ENCODE assay signal across 34 cellular contexts in the genomic region with DNA sequence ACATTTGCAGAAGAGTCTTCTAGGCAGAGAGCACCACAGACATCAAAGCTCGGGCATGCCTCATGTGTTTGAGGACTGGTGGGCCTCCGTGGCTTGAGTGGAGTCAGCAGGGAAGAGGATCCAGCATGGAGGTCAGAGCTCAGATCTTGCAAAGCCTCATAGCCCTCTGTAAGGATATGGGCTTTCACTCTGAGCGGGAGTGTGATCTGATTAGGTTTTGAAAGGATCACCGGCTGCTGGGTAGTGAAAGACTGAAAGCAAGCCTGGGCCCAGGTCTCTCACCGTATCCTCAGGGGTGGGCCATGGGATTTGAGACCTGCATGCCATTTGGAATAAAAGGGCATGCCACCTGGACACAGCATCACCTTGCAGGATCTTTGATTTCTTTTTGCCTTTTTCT.
A peak's percentile ranks its signal among the peaks of the same experiment; 100 is the strongest.
DNase-seq lines count a peak whose midpoint lies in the region; ATAC-seq, FAIRE-seq and TF ChIP-seq lines count a peak whose summit lies in the region.
"Had no signal": no experiment of that assay in that cellular context is flagged by ENCODE, and none has a peak within 500 bp of the region (broad histone marks: within the 10 kb centered on the region; RNA-seq: fewer than 3 reads in every experiment).

No MANE protein-coding gene starts in this region.

- no peak for DNase-seq in cardiac muscle cell (ENCODE audit: low read depth in 1 of 2, low spot score in 1 of 2)
- no peak for DNase-seq in right atrium auricular region (ENCODE audit: low spot score)
- DNase-seq in astrocyte (ENCODE audit: low read depth): no peak
- DNase-seq in mesothelial cell of epicardium (ENCODE audit: low spot score in 2 of 2, unreplicated experiment in 2 of 2): no peak
- DNase-seq in NCI-H146 treated with DMSO at 0.1 percent for 48 hours (lab: John Stamatoyannopoulos, UW; ENCODE audit: unreplicated experiment): no peak
- DNase-seq: activated CD4-positive, alpha-beta T cell treated with anti-CD3 and anti-CD28 coated beads, Interleukin-2, amount 50 U/mL, for 4 hours; activated CD8-positive, alpha-beta memory T cell treated with anti-CD3 and anti-CD28 coated beads, Interleukin-2, amount 10 ng/mL, durations not matched to agents 7 days and 5 days; activated gamma-delta T cell; activated naive CD8-positive, alpha-beta T cell treated with anti-CD3 and anti-CD28 coated beads, Interleukin-2, amount 10 ng/mL, durations not matched to agents 7 days and 5 days; activated T-cell treated with anti-CD3 and anti-CD28 coated beads, Interleukin-2, amount 50 U/mL, for 4 hours; aorta; caudate nucleus; CD4-positive, CD25-positive, alpha-beta regulatory T cell; DND-41; foreskin fibroblast; head of caudate nucleus; left ventricle myocardium inferior; MV-4-11; naive B cell; NCI-H1436; NCI-H2107; NCI-H345; NCI-H774; occipital lobe; stimulated activated naive B cell treated with anti-CD40 and anti-IgM and Interleukin-4, amounts not matched to agents 10 μg/mL and 1 μg/mL and 100 μg/mL, for 72 hours; substantia nigra; upper lobe of left lung had no signal

- H3K36me3 Mint-ChIP-seq in astrocyte (ENCODE audit: low read depth, unreplicated experiment) (peaks cover 20% of the 10 kb centered on the region), mesothelial cell of epicardium (peaks cover 7% of the 10 kb centered on the region)
- H3K36me3 Mint-ChIP-seq: activated CD8-positive, alpha-beta memory T cell treated with anti-CD3 and anti-CD28 coated beads, Interleukin-2, amount 10 ng/mL, durations not matched to agents 7 days and 5 days; activated naive CD8-positive, alpha-beta T cell treated with anti-CD3 and anti-CD28 coated beads, Interleukin-2, amount 10 ng/mL, durations not matched to agents 7 days and 5 days; CD4-positive, CD25-positive, alpha-beta regulatory T cell; naive B cell; stimulated activated naive B cell treated with anti-CD40 and anti-IgM and Interleukin-4, amounts not matched to agents 10 μg/mL and 1 μg/mL and 100 μg/mL, for 72 hours had no signal

- peaks cover 90% of the 10 kb centered on the region for H3K79me2 ChIP-seq in astrocyte (ENCODE audit: insufficient read depth, low read length)

- no peak overlapping the region for H2AFZ ChIP-seq in astrocyte (ENCODE audit: low read depth, low read length)

- H3K36me3 ChIP-seq in cardiac muscle cell: no peaks in the 10 kb centered on the region
- no peaks in the 10 kb centered on the region for H3K36me3 ChIP-seq in right atrium auricular region
- H3K36me3 ChIP-seq in astrocyte (ENCODE audit: insufficient read depth, low read length): no peaks in the 10 kb centered on the region
- H3K36me3 ChIP-seq: esophagus muscularis mucosa, left ventricle myocardium inferior, upper lobe of left lung had no signal

- H3K9me3 ChIP-seq in cardiac muscle cell (ENCODE audit: low read depth) (no peaks in the 10 kb centered on the region), right atrium auricular region (no peaks in the 10 kb centered on the region), astrocyte (ENCODE audit: insufficient read depth, low read depth, low read length) (no peaks in the 10 kb centered on the region)
- H3K9me3 ChIP-seq: esophagus muscularis mucosa, left ventricle myocardium inferior, upper lobe of left lung had no signal

- H3K4me1 Mint-ChIP-seq in astrocyte (ENCODE audit: low read depth, unreplicated experiment) (peaks cover 39% of the 10 kb centered on the region), mesothelial cell of epicardium (peaks cover 45% of the 10 kb centered on the region)
- H3K4me1 Mint-ChIP-seq: activated CD8-positive, alpha-beta memory T cell treated with anti-CD3 and anti-CD28 coated beads, Interleukin-2, amount 10 ng/mL, durations not matched to agents 7 days and 5 days; activated naive CD8-positive, alpha-beta T cell treated with anti-CD3 and anti-CD28 coated beads, Interleukin-2, amount 10 ng/mL, durations not matched to agents 7 days and 5 days; CD4-positive, CD25-positive, alpha-beta regulatory T cell; naive B cell; stimulated activated naive B cell treated with anti-CD40 and anti-IgM and Interleukin-4, amounts not matched to agents 10 μg/mL and 1 μg/mL and 100 μg/mL, for 72 hours had no signal

- H3K4me1 ChIP-seq in cardiac muscle cell (ENCODE audit: low read depth) (peaks cover 34% of the 10 kb centered on the region), right atrium auricular region (peaks cover 0 to 15% of the 10 kb centered on the region in 2 donors), astrocyte (ENCODE audit: insufficient read depth, low read length) (peaks cover 24% of the 10 kb centered on the region)
- H3K4me1 ChIP-seq: upper lobe of left lung had no signal

- no peak overlapping the region for H3K4me3 Mint-ChIP-seq in astrocyte (ENCODE audit: unreplicated experiment)
- no peak overlapping the region for H3K4me3 Mint-ChIP-seq in mesothelial cell of epicardium
- H3K4me3 Mint-ChIP-seq: activated CD8-positive, alpha-beta memory T cell treated with anti-CD3 and anti-CD28 coated beads, Interleukin-2, amount 10 ng/mL, durations not matched to agents 7 days and 5 days; activated naive CD8-positive, alpha-beta T cell treated with anti-CD3 and anti-CD28 coated beads, Interleukin-2, amount 10 ng/mL, durations not matched to agents 7 days and 5 days; activated T-cell treated with anti-CD3 and anti-CD28 coated beads, Interleukin-2, amount 50 U/mL, for 4 hours; CD4-positive, CD25-positive, alpha-beta regulatory T cell; naive B cell; stimulated activated naive B cell treated with anti-CD40 and anti-IgM and Interleukin-4, amounts not matched to agents 10 μg/mL and 1 μg/mL and 100 μg/mL, for 72 hours; T-helper 1 cell treated with Interleukin-12 subunit alpha and Interleukin-12 subunit beta and Interleukin-4 antibody, amounts not matched to agents 30 μg/mL and 1 μg/mL, for 36 hours had no signal

- H3K27ac Mint-ChIP-seq in astrocyte (ENCODE audit: unreplicated experiment) (no peak overlapping the region), mesothelial cell of epicardium (peak overlapping the region; percentile 84)
- H3K27ac Mint-ChIP-seq: activated CD8-positive, alpha-beta memory T cell treated with anti-CD3 and anti-CD28 coated beads, Interleukin-2, amount 10 ng/mL, durations not matched to agents 7 days and 5 days; activated naive CD8-positive, alpha-beta T cell treated with anti-CD3 and anti-CD28 coated beads, Interleukin-2, amount 10 ng/mL, durations not matched to agents 7 days and 5 days; CD4-positive, CD25-positive, alpha-beta regulatory T cell; naive B cell; stimulated activated naive B cell treated with anti-CD40 and anti-IgM and Interleukin-4, amounts not matched to agents 10 μg/mL and 1 μg/mL and 100 μg/mL, for 72 hours; T-helper 1 cell treated with Interleukin-12 subunit alpha and Interleukin-12 subunit beta and Interleukin-4 antibody, amounts not matched to agents 30 μg/mL and 1 μg/mL, for 36 hours had no signal

- H3K4me2 ChIP-seq in astrocyte (ENCODE audit: low read length): peak overlapping the region; percentile 21

- H3K4me3 ChIP-seq in cardiac muscle cell: no peak overlapping the region
- H3K4me3 ChIP-seq in right atrium auricular region: no peak overlapping the region
- no peak overlapping the region for H3K4me3 ChIP-seq in astrocyte (ENCODE audit: insufficient read depth, low read depth, low read length)
- H3K4me3 ChIP-seq: esophagus muscularis mucosa, left ventricle myocardium inferior, upper lobe of left lung had no signal

- TF ChIP-seq CTCF in cardiac muscle cell (IDR thresholded peaks at IDR 0.05; ENCODE audit: low read depth, low read length) (no peak), right atrium auricular region (IDR thresholded peaks at IDR 0.05) (no peak), astrocyte (IDR thresholded peaks at IDR 0.05; ENCODE audit: insufficient read depth, low read depth, low read length) (no peak), mesothelial cell of epicardium (IDR thresholded peaks at IDR 0.05; ENCODE audit: unreplicated experiment) (no peak)

- H3K27ac ChIP-seq in cardiac muscle cell (peak overlapping the region; percentile 24), right atrium auricular region (no peak overlapping the region), astrocyte (ENCODE audit: low read depth, low read length) (no peak overlapping the region)
- H3K27ac ChIP-seq: esophagus muscularis mucosa, left ventricle myocardium inferior, upper lobe of left lung had no signal

- no peak for ATAC-seq in HG02840 (IDR thresholded peaks at IDR 0.05; ENCODE audit: low FRiP score, unreplicated experiment)
- ATAC-seq in HG03520 (IDR thresholded peaks at IDR 0.05; ENCODE audit: unreplicated experiment): no peak
- ATAC-seq in HG03457 (IDR thresholded peaks at IDR 0.05; ENCODE audit: unreplicated experiment): no peak
- ATAC-seq: activated CD4-positive, CD25-positive, alpha-beta regulatory T cell treated with anti-CD3 and anti-CD28 coated beads, Interleukin-2, amount 50 U/mL, for 24 hours; activated CD8-positive, alpha-beta memory T cell treated with anti-CD3 and anti-CD28 coated beads, Interleukin-2, amount 10 ng/mL, durations not matched to agents 7 days and 5 days; activated T-cell treated with anti-CD3 and anti-CD28 coated beads, Interleukin-2, amount 50 U/mL, for 4 hours; stimulated activated naive B cell treated with anti-CD40 and anti-IgM and Interleukin-4, amounts not matched to agents 10 μg/mL and 1 μg/mL and 100 μg/mL, for 72 hours had no signal

- H3K27me3 Mint-ChIP-seq in astrocyte (ENCODE audit: low read depth, unreplicated experiment) (no peaks in the 10 kb centered on the region), mesothelial cell of epicardium (ENCODE audit: low read depth) (no peaks in the 10 kb centered on the region)

- no peak overlapping the region for H3K9ac ChIP-seq in astrocyte (ENCODE audit: low read length)

- H3K9me3 Mint-ChIP-seq in astrocyte (ENCODE audit: unreplicated experiment) (no peaks in the 10 kb centered on the region), mesothelial cell of epicardium (no peaks in the 10 kb centered on the region)
- H3K9me3 Mint-ChIP-seq: activated naive CD8-positive, alpha-beta T cell treated with anti-CD3 and anti-CD28 coated beads, Interleukin-2, amount 10 ng/mL, durations not matched to agents 7 days and 5 days; activated T-cell treated with anti-CD3 and anti-CD28 coated beads, Interleukin-2, amount 50 U/mL, for 4 hours; stimulated activated naive B cell treated with anti-CD40 and anti-IgM and Interleukin-4, amounts not matched to agents 10 μg/mL and 1 μg/mL and 100 μg/mL, for 72 hours; T-helper 1 cell treated with Interleukin-12 subunit alpha and Interleukin-12 subunit beta and Interleukin-4 antibody, amounts not matched to agents 30 μg/mL and 1 μg/mL, for 36 hours had no signal

- no peak for FAIRE-seq in astrocyte (lab: Jason Lieb, UNC)
- FAIRE-seq: islet of Langerhans had no signal

- no peaks in the 10 kb centered on the region for H3K27me3 ChIP-seq in cardiac muscle cell
- no peaks in the 10 kb centered on the region for H3K27me3 ChIP-seq in right atrium auricular region
- no peaks in the 10 kb centered on the region for H3K27me3 ChIP-seq in astrocyte (ENCODE audit: insufficient read depth, low read length)
- H3K27me3 ChIP-seq: esophagus muscularis mucosa, upper lobe of left lung had no signal

- peaks cover 56% of the 10 kb centered on the region for H4K20me1 ChIP-seq in astrocyte (ENCODE audit: insufficient read depth, low read length)
